8 cellular contexts compared by ENCODE assay signal in genomic region chr14:64388533-64389243, GRCh38. TPM values are rescaled to one million over a fixed set of nuclear protein-coding genes. Genes with fewer than 3 reads are reported as not detected.
DNase-seq lines count a peak whose midpoint lies in the region; ATAC-seq and TF ChIP-seq lines count a peak whose summit lies in the region.

No MANE protein-coding gene starts in this region.

- intact Hi-C loops in HCT116 (cut with micrococcal nuclease), result loop anchor here (1.0 kb wide), 1 partner anchor 117 kb away; no protein-coding TSS in a partner anchor
- intact Hi-C loops in sciatic nerve (cut with DNase I), result no loop called here

- peak; percentile 69 for DNase-seq in DMS53 (lab: John Stamatoyannopoulos, UW)
- no peak for DNase-seq in HCT116 (ENCODE audit: low read depth, low spot score)
- DNase-seq in NCI-H748 (lab: John Stamatoyannopoulos, UW; ENCODE audit: unreplicated experiment), result peak; percentile 73
- DNase-seq in amniotic stem cell (lab: John Stamatoyannopoulos, UW), result peak; percentile 13
- DNase-seq in hepatic stellate cell (ENCODE audit: low spot score), result peak; percentile 24
- peak; percentile 66 for DNase-seq in sciatic nerve (ENCODE audit: low spot score)
- no peak for DNase-seq in GM20000 (ENCODE audit: low spot score)
- DNase-seq in NCI-H2227 treated with DMSO at 0.1 percent for 48 hours (lab: John Stamatoyannopoulos, UW), result no peak

- H3K9ac ChIP-seq in HCT116 (ENCODE audit: low read length), result peak overlapping the region; percentile 97

- TF ChIP-seq CTCF in HCT116 (IDR thresholded peaks at IDR 0.05 in 2 of 3, conservative IDR thresholded peaks at IDR 0.05 in 1 of 3; ENCODE audit: borderline replicate concordance in 1 of 3, insufficient read depth in 1 of 3, low read depth in 2 of 3, low read length in 2 of 3) (no peak), GM20000 (IDR thresholded peaks at IDR 0.05; ENCODE audit: extremely low read depth, missing control alignments) (no peak)

- CTCF ChIA-PET in HCT116 (lab: Charles Lee), result interaction anchor here (0.6 to 1.1 kb wide), 3 partner anchors 35 to 41 kb away, joined by 3 to 6 read pairs (median 3); no protein-coding TSS in a partner anchor

- peaks cover 62% of the 10 kb centered on the region for H3K79me2 ChIP-seq in HCT116 (ENCODE audit: insufficient read depth, low read length)

- H3K36me3 ChIP-seq in HCT116 (ENCODE audit: control insufficient read depth in 1 of 2, insufficient read depth in 2 of 2, low read length in 2 of 2), result peaks cover 5 to 11% of the 10 kb centered on the region in 2 experiments; a peak in 2 of 4 replicates

- RAD21 ChIA-PET in HCT116 (lab: Charles Lee; ENCODE audit: low non-redundant PET in 1 of 2, low total read pairs in 2 of 2, uncharacterized antibody in 2 of 2, unreplicated experiment in 2 of 2), result no interaction called here

- BruUV-seq in HCT116 (replicated peaks; lab: Mats Ljungman, UMichigan), result TSS peak; percentile 75

- TF ChIP-seq POLR2A in HCT116 (IDR thresholded peaks at IDR 0.05; ENCODE audit: borderline replicate concordance, extremely low read depth, insufficient read depth, insufficient read length), result no peak

- POLR2A ChIA-PET in HCT116 (lab: Charles Lee), result interaction anchor here (0.6 to 1.9 kb wide), 11 partner anchors 9 to 241 kb away, joined by 3 to 17 read pairs (median 5); partner anchors contain the start of gene ZBTB1

- H4K20me1 ChIP-seq in HCT116 (ENCODE audit: insufficient read depth), result no peaks in the 10 kb centered on the region

- H3K9me2 ChIP-seq in HCT116 (ENCODE audit: insufficient read depth), result no peaks in the 10 kb centered on the region; the same call in 1 of the 2 replicates

- H3K9me3 ChIP-seq in HCT116 (ENCODE audit: control insufficient read depth in 1 of 2, insufficient read depth in 1 of 2, low read depth in 1 of 2, low read length in 2 of 2), result no peaks in the 10 kb centered on the region

- peak overlapping the region; percentile 83 for H2AFZ ChIP-seq in HCT116 (ENCODE audit: low read depth, low read length, poor library complexity, severe bottlenecking)

- no peaks in the 10 kb centered on the region for H3K27me3 ChIP-seq in HCT116 (ENCODE audit: insufficient read depth, low read length)

- peak overlapping the region; percentile 79 for H3K4me2 ChIP-seq in HCT116 (ENCODE audit: low read length)

- H3K4me1 ChIP-seq in HCT116 (ENCODE audit: control insufficient read depth in 1 of 2, insufficient read depth in 2 of 2, low read length in 2 of 2), result peaks cover 9 to 23% of the 10 kb centered on the region in 2 experiments

- H3K27ac ChIP-seq in HCT116 (ENCODE audit: low read depth, low read length), result peak overlapping the region; percentile 63

- ATAC-seq in HCT116, result peak; percentile 9; the same call in 1 of the 2 replicates
- peak; percentile 27 for ATAC-seq in sciatic nerve

- peak overlapping the region; percentile 71 to 83 for H3K4me3 ChIP-seq in HCT116 (replicated peaks in 1 of 2; ENCODE audit: low read depth in 1 of 2, low read length in 2 of 2)

- TF ChIP-seq RAD21 in HCT116 (IDR thresholded peaks at IDR 0.05; ENCODE audit: low read depth), result no peak

TF ChIP-seq in HCT116, 20 proteins besides CTCF, POLR2A, EP300 and RAD21:
- TF ChIP-seq SIN3A (IDR thresholded peaks at IDR 0.05; ENCODE audit: low read depth) (peak; percentile 16; the same call in 1 of the 2 replicates), YY1 (IDR thresholded peaks at IDR 0.05; ENCODE audit: extremely low read depth, insufficient replicate concordance, low read depth, low read length) (no peak)

RNA-seq across cellular contexts. Expression of gene MTHFD1, which starts 0.5 kb away (rescaled TPM):
- total RNA-seq in HCT116 (2021; ENCODE audit: unreplicated experiment), result 153 TPM
- 101 and 114 TPM in 2 replicates for polyA plus RNA-seq in HCT116 (2012)
- total RNA-seq in sciatic nerve, result 49.9 TPM

Comparison
In these comparisons a context has a peak if more than half of its experiments do, and no peak if none do; other contexts are left out.
1. DNase-seq: peak in DMS53 (single experiment), NCI-H748 (single experiment), amniotic stem cell (single experiment), hepatic stellate cell (single experiment) and sciatic nerve (single experiment); none in HCT116 (single experiment), GM20000 (single experiment) and NCI-H2227 treated with DMSO at 0.1 percent for 48 hours (single experiment).